ENCODE assay signal across 8 cellular contexts in the genomic region with DNA sequence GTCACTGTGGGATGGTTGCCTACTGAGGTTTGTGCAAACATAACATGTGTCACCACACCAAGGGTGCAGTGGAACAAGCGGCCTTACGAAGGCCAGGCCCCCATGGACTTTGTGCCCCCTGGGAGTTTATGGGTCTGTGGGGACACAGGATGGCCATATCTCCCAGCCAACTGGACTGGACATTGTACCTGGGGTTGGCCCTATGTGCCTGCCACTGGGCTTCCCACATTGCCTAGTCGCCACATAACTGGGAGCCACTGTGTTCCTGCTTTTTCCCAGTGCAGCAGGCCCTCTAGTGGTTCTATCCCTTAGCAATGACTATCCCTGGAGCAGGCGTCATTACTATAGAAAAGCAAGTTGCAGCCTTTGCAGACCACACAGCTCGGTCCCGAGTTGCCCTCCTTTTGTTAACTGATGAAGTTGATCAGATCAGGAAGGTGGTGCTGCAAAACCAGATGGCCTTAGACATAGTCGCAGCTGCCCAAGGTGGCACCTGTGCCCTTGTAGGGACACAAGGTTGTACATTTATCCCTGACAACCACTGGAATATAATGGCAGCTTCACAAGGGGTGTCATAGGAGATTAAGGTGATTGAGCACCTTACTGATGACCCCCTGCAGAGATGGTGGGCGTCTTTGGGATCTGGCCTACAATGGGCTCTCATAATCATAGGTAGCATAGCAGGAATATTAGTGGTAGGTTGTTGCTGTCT. TPM values are rescaled to one million over a fixed set of nuclear protein-coding genes. Genes with fewer than 3 reads are reported as not detected.
DNase-seq lines count a peak whose midpoint lies in the region; ATAC-seq and TF ChIP-seq lines count a peak whose summit lies in the region.
"Had no signal": no experiment of that assay in that cellular context is flagged by ENCODE, and none has a peak within 500 bp of the region (broad histone marks: within the 10 kb centered on the region; RNA-seq: fewer than 3 reads in every experiment).

No MANE protein-coding gene starts in this region.

- no peaks in the 10 kb centered on the region for H3K27me3 Mint-ChIP-seq in progenitor cell of endocrine pancreas
- H3K27me3 Mint-ChIP-seq in activated T-helper 2 cell treated with anti-CD3 and anti-CD28 coated beads, Interferon-gamma antibody, Interleukin-2, Interleukin-4, amounts not matched to agents 10 μg/mL and 5 μg/mL and 100 μg/mL, durations not matched to agents 14 hours and 24 hours and 36 hours (ENCODE audit: low read depth) = no peaks in the 10 kb centered on the region
- H3K27me3 Mint-ChIP-seq: memory B cell had no signal

- H3K4me3 Mint-ChIP-seq in progenitor cell of endocrine pancreas (ENCODE audit: low read depth) = no peak overlapping the region
- no peak overlapping the region for H3K4me3 Mint-ChIP-seq in activated T-helper 2 cell treated with anti-CD3 and anti-CD28 coated beads, Interferon-gamma antibody, Interleukin-2, Interleukin-4, amounts not matched to agents 10 μg/mL and 5 μg/mL and 100 μg/mL, durations not matched to agents 14 hours and 24 hours and 36 hours (ENCODE audit: low read depth)
- H3K4me3 Mint-ChIP-seq: memory B cell had no signal

- intact Hi-C loops in activated T-helper 2 cell treated with anti-CD3 and anti-CD28 coated beads, Interferon-gamma antibody, Interleukin-2, Interleukin-4, amounts not matched to agents 10 μg/mL and 5 μg/mL and 100 μg/mL, durations not matched to agents 14 hours and 24 hours and 36 hours (cut with micrococcal nuclease) = no loop called here

- TF ChIP-seq CTCF in GM10266 (IDR thresholded peaks at IDR 0.05; ENCODE audit: control insufficient read depth, insufficient read depth, low read depth, missing control alignments) = peak; percentile 52
- peak; percentile 68 for TF ChIP-seq CTCF in progenitor cell of endocrine pancreas (IDR thresholded peaks at IDR 0.05; ENCODE audit: unreplicated experiment)

- H3K27ac Mint-ChIP-seq in progenitor cell of endocrine pancreas = peak overlapping the region; percentile 22
- H3K27ac Mint-ChIP-seq in activated T-helper 2 cell treated with anti-CD3 and anti-CD28 coated beads, Interferon-gamma antibody, Interleukin-2, Interleukin-4, amounts not matched to agents 10 μg/mL and 5 μg/mL and 100 μg/mL, durations not matched to agents 14 hours and 24 hours and 36 hours = no peak overlapping the region
- H3K27ac Mint-ChIP-seq: memory B cell had no signal

- DNase-seq in GM10266 (ENCODE audit: extremely low spot score) = peak; percentile 36
- DNase-seq in NCI-H1694 treated with DMSO at 0.1 percent for 48 hours (lab: John Stamatoyannopoulos, UW) = peak; percentile 51
- peak; percentile 57 to 69 for DNase-seq in dermis microvascular lymphatic vessel endothelial cell (ENCODE audit: low read depth in 2 of 2)
- no peak for DNase-seq in progenitor cell of endocrine pancreas (ENCODE audit: low spot score, unreplicated experiment)
- DNase-seq in activated T-helper 2 cell treated with anti-CD3 and anti-CD28 coated beads, Interferon-gamma antibody, Interleukin-2, Interleukin-4, amounts not matched to agents 10 μg/mL and 5 μg/mL and 100 μg/mL, durations not matched to agents 14 hours and 24 hours and 36 hours (ENCODE audit: low spot score) = no peak

- ATAC-seq in GM21717 (IDR thresholded peaks at IDR 0.05; ENCODE audit: unreplicated experiment) (no peak), HG02588 (IDR thresholded peaks at IDR 0.05; ENCODE audit: unreplicated experiment) (no peak)

- H3K4me1 Mint-ChIP-seq in progenitor cell of endocrine pancreas (ENCODE audit: low read depth) = no peaks in the 10 kb centered on the region
- H3K4me1 Mint-ChIP-seq in activated T-helper 2 cell treated with anti-CD3 and anti-CD28 coated beads, Interferon-gamma antibody, Interleukin-2, Interleukin-4, amounts not matched to agents 10 μg/mL and 5 μg/mL and 100 μg/mL, durations not matched to agents 14 hours and 24 hours and 36 hours (ENCODE audit: low read depth) = peaks cover 4% of the 10 kb centered on the region

- no peaks in the 10 kb centered on the region for H3K36me3 Mint-ChIP-seq in progenitor cell of endocrine pancreas (ENCODE audit: insufficient read depth)
- no peaks in the 10 kb centered on the region for H3K36me3 Mint-ChIP-seq in activated T-helper 2 cell treated with anti-CD3 and anti-CD28 coated beads, Interferon-gamma antibody, Interleukin-2, Interleukin-4, amounts not matched to agents 10 μg/mL and 5 μg/mL and 100 μg/mL, durations not matched to agents 14 hours and 24 hours and 36 hours (ENCODE audit: low read depth)
- H3K36me3 Mint-ChIP-seq: memory B cell had no signal

- no peaks in the 10 kb centered on the region for H3K9me3 Mint-ChIP-seq in progenitor cell of endocrine pancreas (ENCODE audit: low read depth)
- no peaks in the 10 kb centered on the region for H3K9me3 Mint-ChIP-seq in activated T-helper 2 cell treated with anti-CD3 and anti-CD28 coated beads, Interferon-gamma antibody, Interleukin-2, Interleukin-4, amounts not matched to agents 10 μg/mL and 5 μg/mL and 100 μg/mL, durations not matched to agents 14 hours and 24 hours and 36 hours
- H3K9me3 Mint-ChIP-seq: memory B cell had no signal

RNA-seq across cellular contexts. Expression of a gene that starts 15.2 kb away (rescaled TPM):
- total RNA-seq in dermis microvascular lymphatic vessel endothelial cell = not detected in 2 replicates
- total RNA-seq in progenitor cell of endocrine pancreas = not detected in 2 replicates
- not detected in 2 replicates for total RNA-seq in activated T-helper 2 cell treated with anti-CD3 and anti-CD28 coated beads, Interferon-gamma antibody, Interleukin-2, Interleukin-4, amounts not matched to agents 10 μg/mL and 5 μg/mL and 100 μg/mL, durations not matched to agents 14 hours and 24 hours and 36 hours

RNA-seq across cellular contexts. Expression of a gene that starts 18.5 kb away (rescaled TPM):
- total RNA-seq in dermis microvascular lymphatic vessel endothelial cell (not detected in 2 replicates), progenitor cell of endocrine pancreas (not detected in 2 replicates)
- total RNA-seq in activated T-helper 2 cell treated with anti-CD3 and anti-CD28 coated beads, Interferon-gamma antibody, Interleukin-2, Interleukin-4, amounts not matched to agents 10 μg/mL and 5 μg/mL and 100 μg/mL, durations not matched to agents 14 hours and 24 hours and 36 hours = not detected in 2 replicates

RNA-seq across cellular contexts. Expression of a gene that starts 35.1 kb away (rescaled TPM):
- total RNA-seq in dermis microvascular lymphatic vessel endothelial cell (not detected in 2 replicates), progenitor cell of endocrine pancreas (not detected in 2 replicates)
- not detected in 2 replicates for total RNA-seq in activated T-helper 2 cell treated with anti-CD3 and anti-CD28 coated beads, Interferon-gamma antibody, Interleukin-2, Interleukin-4, amounts not matched to agents 10 μg/mL and 5 μg/mL and 100 μg/mL, durations not matched to agents 14 hours and 24 hours and 36 hours

RNA-seq across cellular contexts. Expression of a gene that starts 45.5 kb away (rescaled TPM):
- total RNA-seq in dermis microvascular lymphatic vessel endothelial cell = not detected in 2 replicates
- not detected in 2 replicates for total RNA-seq in progenitor cell of endocrine pancreas
- total RNA-seq in activated T-helper 2 cell treated with anti-CD3 and anti-CD28 coated beads, Interferon-gamma antibody, Interleukin-2, Interleukin-4, amounts not matched to agents 10 μg/mL and 5 μg/mL and 100 μg/mL, durations not matched to agents 14 hours and 24 hours and 36 hours = not detected in 2 replicates

Comparison
In these comparisons a context has a peak if more than half of its experiments do, and no peak if none do; other contexts are left out.
1. DNase-seq: peak in GM10266 (single experiment), NCI-H1694 treated with DMSO at 0.1 percent for 48 hours (single experiment) and dermis microvascular lymphatic vessel endothelial cell (2 of 2); none in progenitor cell of endocrine pancreas (single experiment) and activated T-helper 2 cell treated with anti-CD3 and anti-CD28 coated beads, Interferon-gamma antibody, Interleukin-2, Interleukin-4, amounts not matched to agents 10 μg/mL and 5 μg/mL and 100 μg/mL, durations not matched to agents 14 hours and 24 hours and 36 hours (single experiment).